Comparison of ENCODE assay signal across 8 cellular contexts in the genomic region with DNA sequence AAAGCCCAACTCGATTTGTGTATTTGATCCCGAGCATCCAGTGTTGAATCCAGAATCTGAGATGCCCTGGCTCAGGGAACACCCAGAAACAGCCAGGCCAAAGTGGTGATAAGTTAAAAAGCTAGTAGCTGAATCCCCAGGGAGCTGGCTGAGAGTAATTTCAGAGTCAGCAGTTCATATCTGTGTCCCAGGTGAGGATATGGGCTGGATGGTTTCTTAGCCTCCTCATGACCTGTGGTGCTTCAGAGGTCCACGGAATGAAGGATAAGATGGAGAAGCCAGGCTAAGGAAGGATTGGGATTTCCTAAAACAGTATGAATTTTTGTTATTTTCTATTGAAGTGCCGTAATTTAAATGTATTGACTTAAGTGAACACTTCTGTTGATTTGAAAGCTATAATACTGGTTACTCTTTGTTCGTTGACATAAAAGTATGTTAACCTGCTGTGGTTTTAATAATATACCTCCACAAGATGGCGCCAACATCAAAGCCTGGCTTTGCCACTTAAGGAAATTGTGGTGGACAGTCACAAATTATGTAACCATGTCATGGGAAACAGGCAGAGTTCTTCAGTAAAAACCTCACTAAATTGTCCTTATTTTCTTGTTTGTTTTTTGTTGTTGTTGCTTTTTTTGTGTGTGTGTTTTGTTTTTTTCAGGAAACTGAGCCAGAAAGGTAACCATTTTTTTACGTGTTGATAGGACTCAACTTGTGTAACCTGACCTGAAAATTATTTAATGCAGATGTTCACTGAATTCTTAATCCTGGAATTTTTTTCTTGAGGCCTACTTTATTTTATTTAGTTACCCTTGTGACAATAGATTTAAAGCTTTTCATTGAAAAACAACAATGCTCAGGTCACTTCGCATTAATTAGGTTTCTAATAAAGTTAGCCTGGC. TPM values are rescaled to one million over a fixed set of nuclear protein-coding genes. Genes with fewer than 3 reads are reported as not detected.
A peak's percentile ranks its signal among the peaks of the same experiment; 100 is the strongest.
DNase-seq lines count a peak whose midpoint lies in the region; ATAC-seq, FAIRE-seq and TF ChIP-seq lines count a peak whose summit lies in the region.

No MANE protein-coding gene starts in this region.

- peak; percentile 59 for ATAC-seq in HG03064 (IDR thresholded peaks at IDR 0.05; ENCODE audit: low read depth, unreplicated experiment)

- no peak overlapping the region for H3K4me3 ChIP-seq in transverse colon

- TF ChIP-seq POLR2A in transverse colon (IDR thresholded peaks at IDR 0.05) = no peak

- WGBS in transverse colon (ENCODE audit: low coverage in 1 of 2), 2 donors = 58 to 79% methylated on average over 4 to 8 of the region's 8 CpGs

- FAIRE-seq in endometrium (lab: Jason Lieb, UNC) = peak; percentile 95

- H3K27me3 ChIP-seq in transverse colon = no peaks in the 10 kb centered on the region

- DNase-seq in stimulated activated CD4-positive, alpha-beta T cell treated with anti-CD3 and anti-CD28 coated beads, Interleukin-12 subunit alpha, Interleukin-12 subunit beta, amount 100 ng/mL, for 4 hours = peak; percentile 30
- no peak for DNase-seq in stimulated activated CD4-positive, alpha-beta T cell treated with anti-CD3 and anti-CD28 coated beads, Interleukin-2, amount 100 ng/mL, for 48 hours
- DNase-seq in NCI-H2196 (lab: John Stamatoyannopoulos, UW; ENCODE audit: unreplicated experiment) (peak; percentile 87), midbrain (lab: John Stamatoyannopoulos, UW) (peak; percentile 81), transverse colon (peak; percentile 68)
- DNase-seq in activated CD4-positive, alpha-beta T cell treated with anti-CD3 and anti-CD28 coated beads for 1 hour = peak; percentile 29

- TF ChIP-seq EP300 in transverse colon (IDR thresholded peaks at IDR 0.05; ENCODE audit: low read depth) = no peak

- H3K27ac ChIP-seq in transverse colon = peak overlapping the region in 2 of 4 donors; percentile 3 to 13

- H3K4me1 ChIP-seq in transverse colon = peaks cover 0 to 13% (median 6%) of the 10 kb centered on the region in 4 donors

- in situ Hi-C loops in transverse colon (cut with MboI; ENCODE audit: low pct_ligation_motif_present in 1 of 4, low pct_unique_long_range_greater_than_20kb in 1 of 4, low sequenced_read_pairs in 3 of 4) = loop anchor here (10.0 to 25.0 kb wide), 8 partner anchors 191 to 648 kb away; partner anchors contain the start of genes CDKN2B (in 4 of the 4) and DMRTA1 (in 1 of the 4)

- H3K9me3 ChIP-seq in transverse colon = no peaks in the 10 kb centered on the region

- TF ChIP-seq CTCF in transverse colon (IDR thresholded peaks at IDR 0.05) = peak; percentile 77 to 90 (median 80)

- intact Hi-C loops in transverse colon (cut with DNase I; ENCODE audit: low total_unique reads) = no loop called here

- peaks cover 0 to 18% (median 8%) of the 10 kb centered on the region in 4 donors for H3K36me3 ChIP-seq in transverse colon

RNA-seq across cellular contexts. Expression of gene MTAP, which starts 11.4 kb away (rescaled TPM):
- total RNA-seq in transverse colon = 10 to 100 TPM in 3 of 4 donors, 1 to 10 TPM in 1; 4.5 to 15.1 (median 13.6) TPM

Comparison
In these comparisons a context has a peak if more than half of its experiments do, and no peak if none do; other contexts are left out.
1. DNase-seq: peak in stimulated activated CD4-positive, alpha-beta T cell treated with anti-CD3 and anti-CD28 coated beads, Interleukin-12 subunit alpha, Interleukin-12 subunit beta, amount 100 ng/mL, for 4 hours (single experiment), NCI-H2196 (single experiment), activated CD4-positive, alpha-beta T cell treated with anti-CD3 and anti-CD28 coated beads for 1 hour (single experiment), midbrain (single experiment) and transverse colon (single experiment); none in stimulated activated CD4-positive, alpha-beta T cell treated with anti-CD3 and anti-CD28 coated beads, Interleukin-2, amount 100 ng/mL, for 48 hours (0 of 2).